Comparison of ENCODE assay signal across 8 cellular contexts in genomic region chr11:45655347-45655756, GRCh38. TPM values are rescaled to one million over a fixed set of nuclear protein-coding genes. Genes with fewer than 3 reads are reported as not detected.
DNase-seq lines count a peak whose midpoint lies in the region; ATAC-seq and TF ChIP-seq lines count a peak whose summit lies in the region.

No MANE protein-coding gene starts in this region.

- 9 to 15% methylated on average over 15 to 16 of the region's 16 CpGs for WGBS in lower leg skin, 2 donors

- no peak overlapping the region for H3K4me3 ChIP-seq in lower leg skin (ENCODE audit: low read depth, poor library complexity, severe bottlenecking)

- ATAC-seq in HG02623 (IDR thresholded peaks at IDR 0.05; ENCODE audit: unreplicated experiment) = peak; percentile 61
- no peak for ATAC-seq in GM21390 (IDR thresholded peaks at IDR 0.05; ENCODE audit: unreplicated experiment)

- DNase-seq in D341Med (ENCODE audit: low spot score) = peak; percentile 89
- DNase-seq in NCI-H460 (ENCODE audit: extremely low read depth, low read depth) = peak; percentile 39
- peak; percentile 31 to 40 for DNase-seq in activated CD4-positive, alpha-beta T cell treated with anti-CD3 and anti-CD28 coated beads, Interleukin-2, amount 50 U/mL, for 24 hours (ENCODE audit: low read depth in 1 of 2, low spot score in 1 of 2)
- peak; percentile 85 for DNase-seq in dermis blood vessel endothelial cell
- peak; percentile 42 to 94 for DNase-seq in lower leg skin (ENCODE audit: low spot score in 2 of 2)
- DNase-seq in stimulated activated CD4-positive, alpha-beta T cell treated with anti-CD3 and anti-CD28 coated beads, TNF-alpha, amount 100 ng/mL, for 4 hours (ENCODE audit: low read depth in 3 of 3) = peak; percentile 15 to 37 (median 18)

- intact Hi-C loops in lower leg skin (cut with DNase I; ENCODE audit: low total_unique reads) = no loop called here

- peak in 1 of 3 donors; percentile 44 for TF ChIP-seq CTCF in lower leg skin (IDR thresholded peaks at IDR 0.05)

- TF ChIP-seq POLR2A in lower leg skin (IDR thresholded peaks at IDR 0.05) = no peak

RNA-seq across cellular contexts. Expression of gene CHST1, which starts 10.1 kb away (rescaled TPM):
- total RNA-seq in NCI-H460 (2014; rRNA removed; shearing (Covaris generic)) = not detected in 2 replicates
- not detected in 2 replicates for polyA plus RNA-seq in NCI-H460 (2014; cell fraction: nucleus; rRNA removed)
- total RNA-seq in dermis blood vessel endothelial cell = 15.7 and 23.1 TPM in 2 replicates
- total RNA-seq in lower leg skin = 1 to 10 TPM in 3 of 4 donors, under 1 TPM in 1; 0.30 to 1.7 (median 1.4) TPM

Comparison
In these comparisons a context has a peak if more than half of its experiments do, and no peak if none do; other contexts are left out.
1. DNase-seq: peak in every context shown above with its lines; median percentile 89 in D341Med; 85 in dermis blood vessel endothelial cell; 68 in lower leg skin; 39 in NCI-H460; 36 in activated CD4-positive, alpha-beta T cell treated with anti-CD3 and anti-CD28 coated beads, Interleukin-2, amount 50 U/mL, for 24 hours; 18 in stimulated activated CD4-positive, alpha-beta T cell treated with anti-CD3 and anti-CD28 coated beads, TNF-alpha, amount 100 ng/mL, for 4 hours.